In genomic region chrX:129759576-129760061, GRCh38 we compare ENCODE assay signal across 8 cellular contexts. TPM values are rescaled to one million over a fixed set of nuclear protein-coding genes. Genes with fewer than 3 reads are reported as not detected.
A peak's percentile ranks its signal among the peaks of the same experiment; 100 is the strongest.
DNase-seq lines count a peak whose midpoint lies in the region; ATAC-seq and TF ChIP-seq lines count a peak whose summit lies in the region.

No MANE protein-coding gene starts in this region.

- no peaks in the 10 kb centered on the region for H3K79me2 ChIP-seq in fibroblast of lung (ENCODE audit: control insufficient read depth, insufficient read depth, low read length)

- no peaks in the 10 kb centered on the region for H3K27me3 ChIP-seq in CD8-positive, alpha-beta memory T cell (ENCODE audit: insufficient read depth, low read length, poor library complexity, severe bottlenecking)
- H3K27me3 ChIP-seq in fibroblast of lung (ENCODE audit: control insufficient read depth, insufficient read depth, low read length), result no peaks in the 10 kb centered on the region

- peak; percentile 77 for ATAC-seq in activated CD8-positive, alpha-beta memory T cell treated with anti-CD3 and anti-CD28 coated beads, Interleukin-2, amount 10 ng/mL, durations not matched to agents 7 days and 5 days
- ATAC-seq in HG03457 (IDR thresholded peaks at IDR 0.05; ENCODE audit: unreplicated experiment) (no peak), HG02973 (IDR thresholded peaks at IDR 0.05; ENCODE audit: unreplicated experiment) (no peak)

- DNase-seq in CD8-positive, alpha-beta memory T cell, result peak in 3 of 5 donors; percentile 66 to 71 (median 67)
- peak; percentile 58 for DNase-seq in HK-2 (ENCODE audit: unreplicated experiment)
- peak; percentile 84 for DNase-seq in activated CD8-positive, alpha-beta memory T cell treated with anti-CD3 and anti-CD28 coated beads, Interleukin-2, amount 10 ng/mL, durations not matched to agents 7 days and 5 days
- DNase-seq in fibroblast of lung (ENCODE audit: low read depth in 2 of 2), result peak; percentile 88 to 93
- DNase-seq in putamen (ENCODE audit: low spot score), result peak; percentile 48
- DNase-seq in DMS153 (lab: John Stamatoyannopoulos, UW), result no peak

- peak overlapping the region; percentile 30 to 75 (median 49) for H3K4me3 Mint-ChIP-seq in CD8-positive, alpha-beta memory T cell
- H3K4me3 Mint-ChIP-seq in activated CD8-positive, alpha-beta memory T cell treated with anti-CD3 and anti-CD28 coated beads, Interleukin-2, amount 10 ng/mL, durations not matched to agents 7 days and 5 days, result peak overlapping the region; percentile 39

- H2AFZ ChIP-seq in fibroblast of lung (ENCODE audit: low read length), result no peak overlapping the region

- H3K4me2 ChIP-seq in fibroblast of lung (ENCODE audit: extremely low read depth, insufficient read depth, low read length), result no peak overlapping the region

- peak in 1 of 2 donors; percentile 18 for TF ChIP-seq CTCF in fibroblast of lung (conservative IDR thresholded peaks at IDR 0.05 in 1 of 2, IDR thresholded peaks at IDR 0.05 in 1 of 2; ENCODE audit: low read depth in 1 of 2, low read length in 2 of 2)

- H3K4me1 Mint-ChIP-seq in CD8-positive, alpha-beta memory T cell, result peaks cover 63 to 79% (median 73%) of the 10 kb centered on the region in 3 donors
- peaks cover 66% of the 10 kb centered on the region for H3K4me1 Mint-ChIP-seq in activated CD8-positive, alpha-beta memory T cell treated with anti-CD3 and anti-CD28 coated beads, Interleukin-2, amount 10 ng/mL, durations not matched to agents 7 days and 5 days

- H3K36me3 Mint-ChIP-seq in CD8-positive, alpha-beta memory T cell, result peaks cover 0 to 1% (median 0%) of the 10 kb centered on the region in 3 donors
- H3K36me3 Mint-ChIP-seq in activated CD8-positive, alpha-beta memory T cell treated with anti-CD3 and anti-CD28 coated beads, Interleukin-2, amount 10 ng/mL, durations not matched to agents 7 days and 5 days, result peaks cover 2% of the 10 kb centered on the region

- POLR2A ChIA-PET in CD8-positive, alpha-beta memory T cell (lab: Charles Lee), result interaction anchor here (0.8 to 3.4 kb wide), 7 partner anchors 9 to 39 kb away, joined by 3 to 27 read pairs (median 5); partner anchors contain the start of gene SASH3

- H3K27ac ChIP-seq in CD8-positive, alpha-beta memory T cell (ENCODE audit: low read depth, low read length), result peak overlapping the region; percentile 31
- no peak overlapping the region for H3K27ac ChIP-seq in fibroblast of lung (ENCODE audit: insufficient read depth, low read length)

- no peaks in the 10 kb centered on the region for H4K20me1 ChIP-seq in fibroblast of lung (ENCODE audit: control insufficient read depth, extremely low read depth, insufficient read depth, low read length)

- H3K9me3 Mint-ChIP-seq in CD8-positive, alpha-beta memory T cell, result no peaks in the 10 kb centered on the region
- H3K9me3 Mint-ChIP-seq in activated CD8-positive, alpha-beta memory T cell treated with anti-CD3 and anti-CD28 coated beads, Interleukin-2, amount 10 ng/mL, durations not matched to agents 7 days and 5 days (ENCODE audit: low read depth), result no peaks in the 10 kb centered on the region

- H3K4me3 ChIP-seq in CD8-positive, alpha-beta memory T cell (ENCODE audit: low read length), result no peak overlapping the region
- H3K4me3 ChIP-seq in fibroblast of lung (replicated peaks in 1 of 4; ENCODE audit: control extremely low read depth in 1 of 4, insufficient read depth in 1 of 4, low read depth in 3 of 4, low read length in 4 of 4), result no peak overlapping the region

- peak overlapping the region; percentile 68 to 95 (median 88) for H3K27ac Mint-ChIP-seq in CD8-positive, alpha-beta memory T cell
- peak overlapping the region; percentile 87 for H3K27ac Mint-ChIP-seq in activated CD8-positive, alpha-beta memory T cell treated with anti-CD3 and anti-CD28 coated beads, Interleukin-2, amount 10 ng/mL, durations not matched to agents 7 days and 5 days

- peaks cover 72% of the 10 kb centered on the region for H3K4me1 ChIP-seq in CD8-positive, alpha-beta memory T cell (ENCODE audit: insufficient read depth, low read length)
- H3K4me1 ChIP-seq in fibroblast of lung (ENCODE audit: control insufficient read depth, extremely low read depth, insufficient read depth, low read length), result no peaks in the 10 kb centered on the region

- H3K27me3 Mint-ChIP-seq in CD8-positive, alpha-beta memory T cell, result peaks cover 0 to 4% of the 10 kb centered on the region in 2 donors
- no peaks in the 10 kb centered on the region for H3K27me3 Mint-ChIP-seq in activated CD8-positive, alpha-beta memory T cell treated with anti-CD3 and anti-CD28 coated beads, Interleukin-2, amount 10 ng/mL, durations not matched to agents 7 days and 5 days

- H3K9me3 ChIP-seq in CD8-positive, alpha-beta memory T cell (ENCODE audit: low read length), result no peaks in the 10 kb centered on the region
- no peaks in the 10 kb centered on the region for H3K9me3 ChIP-seq in fibroblast of lung (ENCODE audit: control insufficient read depth, insufficient read depth, low read depth, low read length)

- H3K9ac ChIP-seq in fibroblast of lung (ENCODE audit: insufficient read depth, low read length), result no peak overlapping the region

- CTCF ChIA-PET in CD8-positive, alpha-beta memory T cell (lab: Charles Lee), result interaction anchor here (1.0 to 2.9 kb wide), 14 partner anchors 9 to 82 kb away, joined by 3 to 36 read pairs (median 6); partner anchors contain the start of gene SASH3
- CTCF ChIA-PET in activated CD8-positive, alpha-beta memory T cell treated with anti-CD3 and anti-CD28 coated beads, Interleukin-2, amount 10 ng/mL, durations not matched to agents 7 days and 5 days (lab: Charles Lee), result interaction anchor here (0.5 to 6.5 kb wide), 10 partner anchors 9 to 301 kb away, joined by 3 to 66 read pairs (median 4); partner anchors contain the start of gene SASH3

- no peaks in the 10 kb centered on the region for H3K36me3 ChIP-seq in CD8-positive, alpha-beta memory T cell (ENCODE audit: insufficient read depth, low read length)
- H3K36me3 ChIP-seq in fibroblast of lung (ENCODE audit: control insufficient read depth, insufficient read depth, low read length), result no peaks in the 10 kb centered on the region

RNA-seq across cellular contexts. Expression of gene SASH3, which starts 20.1 kb away (rescaled TPM):
- total RNA-seq in CD8-positive, alpha-beta memory T cell, result 100 to 1,000 TPM; 140 to 147 TPM
- polyA plus RNA-seq in CD8-positive, alpha-beta memory T cell, result 296 TPM
- 100 to 1,000 TPM; 231 to 248 TPM for total RNA-seq in activated CD8-positive, alpha-beta memory T cell treated with anti-CD3 and anti-CD28 coated beads, Interleukin-2, amount 10 ng/mL, durations not matched to agents 7 days and 5 days
- not detected in 2 replicates for total RNA-seq in fibroblast of lung
- not detected in 2 replicates for polyA plus RNA-seq in fibroblast of lung
- polyA plus RNA-seq in fibroblast of lung (2012), result not detected in 2 replicates
- polyA minus RNA-seq in fibroblast of lung (ENCODE audit: low replicate concordance), result not detected in 2 replicates

RNA-seq across cellular contexts. Expression of gene XPNPEP2, which starts 20.8 kb away (rescaled TPM):
- under 1 TPM; 0.28 to 0.29 TPM for total RNA-seq in CD8-positive, alpha-beta memory T cell
- polyA plus RNA-seq in CD8-positive, alpha-beta memory T cell, result 1.2 TPM
- 1 to 10 TPM; 1.0 to 1.2 TPM for total RNA-seq in activated CD8-positive, alpha-beta memory T cell treated with anti-CD3 and anti-CD28 coated beads, Interleukin-2, amount 10 ng/mL, durations not matched to agents 7 days and 5 days
- total RNA-seq in fibroblast of lung, result 0.17 and 1.5 TPM in 2 replicates
- polyA plus RNA-seq in fibroblast of lung, result 0.16 and 0.61 TPM in 2 replicates
- 0.35 and 0.56 TPM in 2 replicates for polyA plus RNA-seq in fibroblast of lung (2012)
- polyA minus RNA-seq in fibroblast of lung (ENCODE audit: low replicate concordance), result not detected in 2 replicates

Comparison
In these comparisons a context has a peak if more than half of its experiments do, and no peak if none do; other contexts are left out.
1. RNA of gene SASH3, which starts 20.1 kb away (total RNA-seq): 231 to 248 TPM in activated CD8-positive, alpha-beta memory T cell treated with anti-CD3 and anti-CD28 coated beads, Interleukin-2, amount 10 ng/mL, durations not matched to agents 7 days and 5 days and 140 to 147 TPM in CD8-positive, alpha-beta memory T cell; not detected in fibroblast of lung; every median in the first group is over 100 times any median in the second.